ENCODE assay signal across 1 cellular context in genomic region chr9:131078427-131079366, GRCh38.
TF ChIP-seq lines count a peak whose summit lies in the region.

No MANE protein-coding gene starts in this region.

TF ChIP-seq in HepG2, 621 proteins besides CTCF, POLR2A, EP300 and RAD21 (continued from another document and continues in another):
- TF ChIP-seq NFAT5 (CRISPR knock-in tag; IDR thresholded peaks at IDR 0.05): no peak
- TF ChIP-seq ZNF7 (CRISPR knock-in tag; IDR thresholded peaks at IDR 0.05): no peak
- TF ChIP-seq SIN3A (IDR thresholded peaks at IDR 0.05; ENCODE audit: borderline replicate concordance, low read depth, low read length): no peak
- TF ChIP-seq, protein P1, sequence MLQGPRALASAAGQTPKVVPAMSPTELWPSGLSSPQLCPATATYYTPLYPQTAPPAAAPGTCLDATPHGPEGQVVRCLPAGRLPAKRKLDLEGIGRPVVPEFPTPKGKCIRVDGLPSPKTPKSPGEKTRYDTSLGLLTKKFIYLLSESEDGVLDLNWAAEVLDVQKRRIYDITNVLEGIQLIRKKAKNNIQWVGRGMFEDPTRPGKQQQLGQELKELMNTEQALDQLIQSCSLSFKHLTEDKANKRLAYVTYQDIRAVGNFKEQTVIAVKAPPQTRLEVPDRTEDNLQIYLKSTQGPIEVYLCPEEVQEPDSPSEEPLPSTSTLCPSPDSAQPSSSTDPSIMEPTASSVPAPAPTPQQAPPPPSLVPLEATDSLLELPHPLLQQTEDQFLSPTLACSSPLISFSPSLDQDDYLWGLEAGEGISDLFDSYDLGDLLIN (CRISPR knock-in tag; IDR thresholded peaks at IDR 0.05; ENCODE audit: borderline replicate concordance): no peak
- TF ChIP-seq, protein P2, sequence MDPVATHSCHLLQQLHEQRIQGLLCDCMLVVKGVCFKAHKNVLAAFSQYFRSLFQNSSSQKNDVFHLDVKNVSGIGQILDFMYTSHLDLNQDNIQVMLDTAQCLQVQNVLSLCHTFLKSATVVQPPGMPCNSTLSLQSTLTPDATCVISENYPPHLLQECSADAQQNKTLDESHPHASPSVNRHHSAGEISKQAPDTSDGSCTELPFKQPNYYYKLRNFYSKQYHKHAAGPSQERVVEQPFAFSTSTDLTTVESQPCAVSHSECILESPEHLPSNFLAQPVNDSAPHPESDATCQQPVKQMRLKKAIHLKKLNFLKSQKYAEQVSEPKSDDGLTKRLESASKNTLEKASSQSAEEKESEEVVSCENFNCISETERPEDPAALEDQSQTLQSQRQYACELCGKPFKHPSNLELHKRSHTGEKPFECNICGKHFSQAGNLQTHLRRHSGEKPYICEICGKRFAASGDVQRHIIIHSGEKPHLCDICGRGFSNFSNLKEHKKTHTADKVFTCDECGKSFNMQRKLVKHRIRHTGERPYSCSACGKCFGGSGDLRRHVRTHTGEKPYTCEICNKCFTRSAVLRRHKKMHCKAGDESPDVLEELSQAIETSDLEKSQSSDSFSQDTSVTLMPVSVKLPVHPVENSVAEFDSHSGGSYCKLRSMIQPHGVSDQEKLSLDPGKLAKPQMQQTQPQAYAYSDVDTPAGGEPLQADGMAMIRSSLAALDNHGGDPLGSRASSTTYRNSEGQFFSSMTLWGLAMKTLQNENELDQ (CRISPR knock-in tag; IDR thresholded peaks at IDR 0.05; ENCODE audit: borderline replicate concordance): no peak
- TF ChIP-seq BCL6 (CRISPR knock-in tag; IDR thresholded peaks at IDR 0.05): no peak
- no peak for TF ChIP-seq ARID4A (CRISPR knock-in tag; IDR thresholded peaks at IDR 0.05; ENCODE audit: borderline replicate concordance)
- no peak for TF ChIP-seq ETV5 (CRISPR knock-in tag; IDR thresholded peaks at IDR 0.05; ENCODE audit: borderline replicate concordance)
- no peak for TF ChIP-seq ZNF484 (CRISPR knock-in tag; IDR thresholded peaks at IDR 0.05; ENCODE audit: borderline replicate concordance, low read depth)
- no peak for TF ChIP-seq STAG1 (CRISPR knock-in tag; IDR thresholded peaks at IDR 0.05)
- TF ChIP-seq FOXA1 (IDR thresholded peaks at IDR 0.05): no peak
- TF ChIP-seq FOXA1 (CRISPR knock-in tag; IDR thresholded peaks at IDR 0.05): peak; percentile 30; the same call in 1 of the 2 replicates
- no peak for TF ChIP-seq ZNF615 (CRISPR knock-in tag; IDR thresholded peaks at IDR 0.05; ENCODE audit: borderline replicate concordance)
- TF ChIP-seq ZNF564 (CRISPR knock-in tag; IDR thresholded peaks at IDR 0.05): no peak
- no peak for TF ChIP-seq MIER3 (CRISPR knock-in tag; IDR thresholded peaks at IDR 0.05; ENCODE audit: borderline replicate concordance)
- no peak for TF ChIP-seq HMGA1 (CRISPR knock-in tag; conservative IDR thresholded peaks at IDR 0.05)
- peak; percentile 22; the same call in 1 of the 2 replicates for TF ChIP-seq GABPB1 (CRISPR knock-in tag; IDR thresholded peaks at IDR 0.05)
- TF ChIP-seq PTBP1 (IDR thresholded peaks at IDR 0.05; ENCODE audit: low read depth, low read length, poor library complexity, severe bottlenecking): no peak
- no peak for TF ChIP-seq NCOR1 (IDR thresholded peaks at IDR 0.05; ENCODE audit: borderline replicate concordance, low read length)
- TF ChIP-seq TGIF2 (CRISPR knock-in tag; IDR thresholded peaks at IDR 0.05): no peak
- no peak for TF ChIP-seq ZNF749 (CRISPR knock-in tag; IDR thresholded peaks at IDR 0.05; ENCODE audit: borderline replicate concordance)
- TF ChIP-seq, protein P3, sequence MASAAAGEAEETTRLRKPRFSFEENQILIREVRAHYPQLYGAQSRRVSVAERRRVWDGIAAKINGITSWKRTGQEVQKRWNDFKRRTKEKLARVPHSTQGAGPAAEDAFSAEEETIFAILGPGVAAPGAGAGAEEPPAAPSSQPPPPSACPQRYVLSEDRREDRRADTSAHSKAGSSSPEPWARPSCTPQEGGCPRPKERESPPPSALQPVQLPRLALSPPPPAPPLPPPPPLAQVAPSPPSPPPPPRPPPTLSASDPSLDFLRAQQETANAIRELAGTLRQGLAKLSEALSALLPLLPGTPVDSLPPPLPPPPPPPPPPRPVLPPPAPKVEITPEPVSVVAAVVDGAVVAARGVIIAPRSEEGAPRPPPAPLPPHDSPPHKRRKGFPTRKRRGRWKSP (CRISPR knock-in tag; IDR thresholded peaks at IDR 0.05): no peak
- TF ChIP-seq, protein P4, sequence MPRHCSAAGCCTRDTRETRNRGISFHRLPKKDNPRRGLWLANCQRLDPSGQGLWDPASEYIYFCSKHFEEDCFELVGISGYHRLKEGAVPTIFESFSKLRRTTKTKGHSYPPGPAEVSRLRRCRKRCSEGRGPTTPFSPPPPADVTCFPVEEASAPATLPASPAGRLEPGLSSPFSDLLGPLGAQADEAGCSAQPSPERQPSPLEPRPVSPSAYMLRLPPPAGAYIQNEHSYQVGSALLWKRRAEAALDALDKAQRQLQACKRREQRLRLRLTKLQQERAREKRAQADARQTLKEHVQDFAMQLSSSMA (CRISPR knock-in tag; IDR thresholded peaks at IDR 0.05): peak; percentile 75; the same call in 1 of the 2 replicates
- TF ChIP-seq ZNF639 (CRISPR knock-in tag; conservative IDR thresholded peaks at IDR 0.05): no peak
- TF ChIP-seq, protein P5, sequence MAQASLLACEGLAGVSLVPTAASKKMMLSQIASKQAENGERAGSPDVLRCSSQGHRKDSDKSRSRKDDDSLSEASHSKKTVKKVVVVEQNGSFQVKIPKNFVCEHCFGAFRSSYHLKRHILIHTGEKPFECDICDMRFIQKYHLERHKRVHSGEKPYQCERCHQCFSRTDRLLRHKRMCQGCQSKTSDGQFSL (CRISPR knock-in tag; IDR thresholded peaks at IDR 0.05): no peak
- no peak for TF ChIP-seq REL (CRISPR knock-in tag; conservative IDR thresholded peaks at IDR 0.05)
- TF ChIP-seq ZNF143 (CRISPR knock-in tag; IDR thresholded peaks at IDR 0.05): no peak
- TF ChIP-seq NR2F2 (IDR thresholded peaks at IDR 0.05; ENCODE audit: borderline replicate concordance, low read depth): peak; percentile 87; the same call in 1 of the 2 replicates
- no peak for TF ChIP-seq HOXA5 (CRISPR knock-in tag; IDR thresholded peaks at IDR 0.05)
- no peak for TF ChIP-seq ZNF878 (CRISPR knock-in tag; IDR thresholded peaks at IDR 0.05)
- no peak for TF ChIP-seq MEIS2 (CRISPR knock-in tag; IDR thresholded peaks at IDR 0.05)
- peak; percentile 64; the same call in 1 of the 2 replicates for TF ChIP-seq ZNF550 (CRISPR knock-in tag; IDR thresholded peaks at IDR 0.05; ENCODE audit: borderline replicate concordance)
- no peak for TF ChIP-seq SSRP1 (CRISPR knock-in tag; IDR thresholded peaks at IDR 0.05)
- TF ChIP-seq CREBL2 (CRISPR knock-in tag; IDR thresholded peaks at IDR 0.05; ENCODE audit: borderline replicate concordance): no peak
- no peak for TF ChIP-seq ZNF253 (CRISPR knock-in tag; IDR thresholded peaks at IDR 0.05; ENCODE audit: borderline replicate concordance)
- no peak for TF ChIP-seq ZNF556 (CRISPR knock-in tag; IDR thresholded peaks at IDR 0.05; ENCODE audit: borderline replicate concordance)
- no peak for TF ChIP-seq IKZF1 (IDR thresholded peaks at IDR 0.05)
- no peak for TF ChIP-seq KLF16 (CRISPR knock-in tag; IDR thresholded peaks at IDR 0.05)
- TF ChIP-seq SMC3 (IDR thresholded peaks at IDR 0.05; ENCODE audit: low read length): no peak
- TF ChIP-seq ZNF326 (CRISPR knock-in tag; IDR thresholded peaks at IDR 0.05; ENCODE audit: borderline replicate concordance): no peak
- no peak; the same call in 1 of the 2 replicates for TF ChIP-seq SATB2 (CRISPR knock-in tag; IDR thresholded peaks at IDR 0.05)
- no peak for TF ChIP-seq KLF12 (CRISPR knock-in tag; IDR thresholded peaks at IDR 0.05; ENCODE audit: borderline replicate concordance)
- TF ChIP-seq, protein P6, sequence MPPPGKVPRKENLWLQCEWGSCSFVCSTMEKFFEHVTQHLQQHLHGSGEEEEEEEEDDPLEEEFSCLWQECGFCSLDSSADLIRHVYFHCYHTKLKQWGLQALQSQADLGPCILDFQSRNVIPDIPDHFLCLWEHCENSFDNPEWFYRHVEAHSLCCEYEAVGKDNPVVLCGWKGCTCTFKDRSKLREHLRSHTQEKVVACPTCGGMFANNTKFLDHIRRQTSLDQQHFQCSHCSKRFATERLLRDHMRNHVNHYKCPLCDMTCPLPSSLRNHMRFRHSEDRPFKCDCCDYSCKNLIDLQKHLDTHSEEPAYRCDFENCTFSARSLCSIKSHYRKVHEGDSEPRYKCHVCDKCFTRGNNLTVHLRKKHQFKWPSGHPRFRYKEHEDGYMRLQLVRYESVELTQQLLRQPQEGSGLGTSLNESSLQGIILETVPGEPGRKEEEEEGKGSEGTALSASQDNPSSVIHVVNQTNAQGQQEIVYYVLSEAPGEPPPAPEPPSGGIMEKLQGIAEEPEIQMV (CRISPR knock-in tag; IDR thresholded peaks at IDR 0.05; ENCODE audit: low read depth): no peak
